Comparison of ENCODE assay signal across 22 cellular contexts in the genomic region with DNA sequence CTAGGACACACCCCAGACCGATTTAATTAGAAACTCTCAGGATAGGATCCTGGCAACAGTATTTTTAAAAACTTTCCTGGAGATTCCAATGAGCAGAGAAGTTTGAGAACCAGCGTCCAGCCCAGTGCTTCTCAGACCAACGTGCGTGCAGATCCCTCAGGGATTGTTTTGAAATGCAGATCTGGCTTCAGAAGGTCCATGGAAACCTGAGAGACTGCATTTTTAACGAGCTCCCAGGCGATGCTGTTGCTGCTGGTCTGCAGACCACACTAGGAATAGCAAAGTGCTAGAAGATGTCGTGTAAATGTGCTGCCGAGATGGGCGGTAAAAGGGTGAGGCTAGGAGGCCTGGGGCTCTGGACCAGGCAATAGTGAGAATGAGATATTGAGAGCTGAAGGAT. TPM values are rescaled to one million over a fixed set of nuclear protein-coding genes. Genes with fewer than 3 reads are reported as not detected.
DNase-seq lines count a peak whose midpoint lies in the region; TF ChIP-seq lines count a peak whose summit lies in the region.
"Had no signal": no experiment of that assay in that cellular context is flagged by ENCODE, and none has a peak within 500 bp of the region (broad histone marks: within the 10 kb centered on the region; RNA-seq: fewer than 3 reads in every experiment).

No MANE protein-coding gene starts in this region.

- H3K18ac ChIP-seq in trophoblast cell (ENCODE audit: low read length): no peak overlapping the region

- H3K36me3 ChIP-seq in iPS-20b (ENCODE audit: insufficient read depth, low read depth, low read length): no peaks in the 10 kb centered on the region
- no peaks in the 10 kb centered on the region for H3K36me3 ChIP-seq in trophoblast cell (ENCODE audit: control insufficient read depth in 1 of 2, insufficient read depth in 2 of 2, low read length in 2 of 2)
- H3K36me3 ChIP-seq: BE2C had no signal

- H3K36me3 Mint-ChIP-seq in brain: no peaks in the 10 kb centered on the region
- H3K36me3 Mint-ChIP-seq: CD4-positive, CD25-positive, alpha-beta regulatory T cell had no signal

- no peak overlapping the region for H2AK5ac ChIP-seq in trophoblast cell (ENCODE audit: low read length)

- no peaks in the 10 kb centered on the region for H3K79me2 ChIP-seq in trophoblast cell (ENCODE audit: control insufficient read depth, insufficient read depth, low read length, poor library complexity)

- peaks cover 14% of the 10 kb centered on the region for H3K79me1 ChIP-seq in trophoblast cell (ENCODE audit: low read length)

- no peak overlapping the region for H3K27ac ChIP-seq in iPS-20b (ENCODE audit: low read length)
- peak overlapping the region; percentile 54 for H3K27ac ChIP-seq in trophoblast cell (ENCODE audit: low read depth, low read length)

- TF ChIP-seq CTCF in brain (conservative IDR thresholded peaks at IDR 0.05): no peak

- no peak overlapping the region for H2AFZ ChIP-seq in trophoblast cell (ENCODE audit: insufficient read depth, low read length, poor library complexity)

- H4K12ac ChIP-seq in trophoblast cell (ENCODE audit: low read depth, low read length): no peak overlapping the region

- peak overlapping the region; percentile 35 for H2BK120ac ChIP-seq in trophoblast cell (ENCODE audit: insufficient read depth, low read length, poor library complexity)

- peaks cover 45% of the 10 kb centered on the region for H3K4me1 ChIP-seq in iPS-20b (ENCODE audit: insufficient read depth, low read length)
- peaks cover 27 to 32% of the 10 kb centered on the region in 2 experiments for H3K4me1 ChIP-seq in trophoblast cell (ENCODE audit: control insufficient read depth in 1 of 2, insufficient read depth in 2 of 2, low read length in 2 of 2)
- H3K4me1 ChIP-seq: BE2C had no signal

- H4K91ac ChIP-seq in trophoblast cell (ENCODE audit: low read depth, low read length): peak overlapping the region; percentile 31

- H3K4ac ChIP-seq in trophoblast cell (ENCODE audit: low read depth, low read length): no peak overlapping the region

- peak overlapping the region; percentile 21 for H3K14ac ChIP-seq in trophoblast cell (ENCODE audit: low read length)

- no peak overlapping the region for H3K4me2 ChIP-seq in trophoblast cell (ENCODE audit: low read length)

- H3K4me3 ChIP-seq in iPS-20b (ENCODE audit: low read length) (peak overlapping the region; percentile 24; the same call in 1 of the 2 replicates), trophoblast cell (ENCODE audit: low read depth, low read length) (no peak overlapping the region)

- no CpG with 5 or more reads among the region's 9 CpGs for WGBS in trophoblast cell (ENCODE audit: extremely low coverage, insufficient coverage, insufficient read length)

- H3K4me3 Mint-ChIP-seq in brain: peak overlapping the region in 1 of 5 experiments; percentile 2
- H3K4me3 Mint-ChIP-seq: CD4-positive, CD25-positive, alpha-beta regulatory T cell had no signal

- H2BK12ac ChIP-seq in trophoblast cell (ENCODE audit: low read length): peak overlapping the region; percentile 27

- H3K23ac ChIP-seq in trophoblast cell (ENCODE audit: low read length): no peak overlapping the region

- no peaks in the 10 kb centered on the region for H3K27me3 Mint-ChIP-seq in brain

- peaks cover 27% of the 10 kb centered on the region for H3K27me3 ChIP-seq in iPS-20b (ENCODE audit: insufficient read depth, low read length)
- H3K27me3 ChIP-seq in trophoblast cell (ENCODE audit: insufficient read depth, low read length): no peaks in the 10 kb centered on the region

- no peak overlapping the region for H4K8ac ChIP-seq in trophoblast cell (ENCODE audit: low read depth, low read length)

- H2BK5ac ChIP-seq in trophoblast cell (ENCODE audit: low read depth, low read length, poor library complexity): no peak overlapping the region

- H3K9me3 ChIP-seq in iPS-20b (ENCODE audit: insufficient read depth, low read depth, low read length) (no peaks in the 10 kb centered on the region), trophoblast cell (ENCODE audit: insufficient read depth, low read depth, low read length) (no peaks in the 10 kb centered on the region)
- H3K9me3 ChIP-seq: BE2C had no signal

- peak overlapping the region in 3 of 5 experiments; percentile 11 to 64 (median 39) for H3K27ac Mint-ChIP-seq in brain
- H3K27ac Mint-ChIP-seq: CD4-positive, CD25-positive, alpha-beta regulatory T cell had no signal

- DNase-seq in ELF-1 (ENCODE audit: low read depth, low spot score): peak; percentile 77
- peak; percentile 94 to 97 for DNase-seq in trophoblast cell
- DNase-seq in HT-29 (ENCODE audit: low spot score): no peak
- no peak for DNase-seq in SK-N-DZ (ENCODE audit: low spot score)
- no peak for DNase-seq in activated CD8-positive, alpha-beta memory T cell treated with anti-CD3 and anti-CD28 coated beads, Interleukin-2, amount 50 U/mL, for 48 hours
- DNase-seq: BE2C; CD4-positive, CD25-positive, alpha-beta regulatory T cell; COR-L47; DMS 273 treated with DMSO at 0.1 percent for 48 hours; DND-41; GDM1; KG1; NCI-H1105 treated with DMSO at 0.1 percent for 48 hours; NCI-H1694; NCI-H2081 treated with DMSO at 0.1 percent for 48 hours; NCI-H446 treated with DMSO at 0.1 percent for 48 hours; NCI-H774; OCI-M1; Right ventricle myocardium superior had no signal

- peak overlapping the region; percentile 16; the same call in 1 of the 2 replicates for H3K9ac ChIP-seq in iPS-20b (ENCODE audit: low read depth, low read length)
- H3K9ac ChIP-seq in trophoblast cell (ENCODE audit: low read length): no peak overlapping the region

- peaks cover 0 to 3% (median 0%) of the 10 kb centered on the region in 5 experiments for H3K9me3 Mint-ChIP-seq in brain

- peaks cover 49% of the 10 kb centered on the region for H3K4me1 Mint-ChIP-seq in brain

RNA-seq across cellular contexts. Expression of gene CASQ1, which starts 18.4 kb away (rescaled TPM):
- polyA plus RNA-seq in brain (ENCODE audit: insufficient read depth, low read depth, low replicate concordance): 4.6 TPM
- 5.0 and 5.6 TPM in 2 replicates for polyA plus RNA-seq in trophoblast cell (2013)
- total RNA-seq in HT-29 (2014; rRNA removed; shearing (Covaris generic)): not detected in 2 replicates
- polyA plus RNA-seq in SK-N-DZ (2014; cell fraction: cytosol; rRNA removed): 0.85 and 1.6 TPM in 2 replicates
- 0.23 TPM in 1 of 2 replicates, not detected in the other for polyA plus RNA-seq in SK-N-DZ (2014; cell fraction: nucleus; rRNA removed)
- total RNA-seq: CD4-positive, CD25-positive, alpha-beta regulatory T cell had no signal
- polyA plus RNA-seq: CD4-positive, CD25-positive, alpha-beta regulatory T cell had no signal

RNA-seq across cellular contexts. Expression of gene ATP1A4, which starts 20.6 kb away (rescaled TPM):
- not detected for polyA plus RNA-seq in brain (ENCODE audit: insufficient read depth, low read depth, low replicate concordance)
- 27.2 and 30.9 TPM in 2 replicates for polyA plus RNA-seq in trophoblast cell (2013)
- not detected in 2 replicates for total RNA-seq in HT-29 (2014; rRNA removed; shearing (Covaris generic))
- not detected in 2 replicates for polyA plus RNA-seq in SK-N-DZ (2014; cell fraction: cytosol; rRNA removed)
- polyA plus RNA-seq in SK-N-DZ (2014; cell fraction: nucleus; rRNA removed): not detected in 2 replicates
- total RNA-seq: A172; CD4-positive, CD25-positive, alpha-beta regulatory T cell had no signal
- polyA plus RNA-seq: CD4-positive, CD25-positive, alpha-beta regulatory T cell had no signal

RNA-seq across cellular contexts. Expression of gene PEA15, which starts 33.2 kb away (rescaled TPM):
- 772 TPM for polyA plus RNA-seq in brain (ENCODE audit: insufficient read depth, low read depth, low replicate concordance)
- 244 and 246 TPM in 2 replicates for polyA plus RNA-seq in trophoblast cell (2013)
- total RNA-seq in HT-29 (2014; rRNA removed; shearing (Covaris generic)): 31.6 and 38.7 TPM in 2 replicates
- polyA plus RNA-seq in SK-N-DZ (2014; cell fraction: cytosol; rRNA removed): 38.9 and 43.6 TPM in 2 replicates
- 34.1 and 35.2 TPM in 2 replicates for polyA plus RNA-seq in SK-N-DZ (2014; cell fraction: nucleus; rRNA removed)

RNA-seq across cellular contexts. Expression of gene ATP1A2, which starts 56.4 kb away (rescaled TPM):
- 216 TPM for polyA plus RNA-seq in brain (ENCODE audit: insufficient read depth, low read depth, low replicate concordance)
- polyA plus RNA-seq in trophoblast cell (2013): not detected in 2 replicates
- total RNA-seq in HT-29 (2014; rRNA removed; shearing (Covaris generic)): not detected in 2 replicates
- 0.03 TPM in 1 of 2 replicates, not detected in the other for polyA plus RNA-seq in SK-N-DZ (2014; cell fraction: cytosol; rRNA removed)
- polyA plus RNA-seq in SK-N-DZ (2014; cell fraction: nucleus; rRNA removed): not detected in 2 replicates
- total RNA-seq: CD4-positive, CD25-positive, alpha-beta regulatory T cell had no signal
- polyA plus RNA-seq: CD4-positive, CD25-positive, alpha-beta regulatory T cell had no signal

Comparison
In these comparisons a context has a peak if more than half of its experiments do, and no peak if none do; other contexts are left out.
1. DNase-seq: peak in ELF-1 (single experiment) and trophoblast cell (2 of 2); none in HT-29 (single experiment), SK-N-DZ (single experiment) and activated CD8-positive, alpha-beta memory T cell treated with anti-CD3 and anti-CD28 coated beads, Interleukin-2, amount 50 U/mL, for 48 hours (single experiment).